17 cellular contexts compared by ENCODE assay signal in genomic region chr12:124238886-124239285, GRCh38. TPM values are rescaled to one million over a fixed set of nuclear protein-coding genes. Genes with fewer than 3 reads are reported as not detected.
"Had no signal": no experiment of that assay in that cellular context is flagged by ENCODE, and none has a peak within 500 bp of the region (broad histone marks: within the 10 kb centered on the region; RNA-seq: fewer than 3 reads in every experiment).

No MANE protein-coding gene starts in this region.

- DNase-seq: activated B cell treated with CpG ODN at 0.5 μM for 24 hours; activated CD4-positive, alpha-beta T cell treated with anti-CD3 and anti-CD28 coated beads for 48 hours; activated CD8-positive, alpha-beta T cell treated with anti-CD3 and anti-CD28 coated beads for 36 hours; activated naive CD4-positive, alpha-beta T cell treated with anti-CD3 and anti-CD28 coated beads, Interleukin-2, amount 10 ng/mL, durations not matched to agents 7 days and 5 days; activated naive CD8-positive, alpha-beta T cell treated with anti-CD3 and anti-CD28 coated beads, Interleukin-2, amount 50 U/mL, for 24 hours; activated T-cell treated with anti-CD3 and anti-CD28 coated beads, Interleukin-2, amount 50 U/mL, for 24 hours; anterior cingulate cortex; effector CD4-positive, alpha-beta T cell; naive thymus-derived CD4-positive, alpha-beta T cell; spleen; stimulated activated CD4-positive, alpha-beta T cell treated with anti-CD3 and anti-CD28 coated beads, Interleukin-4, amount 100 ng/mL, for 4 hours had no signal

- ATAC-seq: activated CD8-positive, alpha-beta T cell treated with anti-CD3 and anti-CD28 coated beads for 36 hours; activated naive CD8-positive, alpha-beta T cell treated with anti-CD3 and anti-CD28 coated beads, Interleukin-2, amount 50 U/mL, for 24 hours; naive thymus-derived CD4-positive, alpha-beta T cell; sciatic nerve; stimulated activated memory B cell treated with anti-CD40 and anti-IgM and Interleukin-4, amounts not matched to agents 10 μg/mL and 1 μg/mL and 100 μg/mL, for 72 hours had no signal

- H3K4me1 ChIP-seq: esophagus muscularis mucosa had no signal

- H3K27ac ChIP-seq: coronary artery, esophagus muscularis mucosa, spleen, thoracic aorta had no signal

- FAIRE-seq: endothelial cell of umbilical vein had no signal

- H3K9me3 ChIP-seq: esophagus muscularis mucosa, thoracic aorta had no signal

- H3K27me3 ChIP-seq: spleen had no signal

- H3K36me3 ChIP-seq: esophagus muscularis mucosa, spleen, thoracic aorta had no signal

- H3K4me3 ChIP-seq: coronary artery, esophagus muscularis mucosa, spleen, thoracic aorta had no signal

RNA-seq across cellular contexts. Expression of gene RFLNA, which starts 56.0 kb away (rescaled TPM):
- total RNA-seq: activated B cell treated with CpG ODN at 0.5 μM for 24 hours; activated CD8-positive, alpha-beta T cell treated with anti-CD3 and anti-CD28 coated beads for 36 hours; naive thymus-derived CD4-positive, alpha-beta T cell had no signal
